ENCODE assay signal across 8 cellular contexts in the genomic region with DNA sequence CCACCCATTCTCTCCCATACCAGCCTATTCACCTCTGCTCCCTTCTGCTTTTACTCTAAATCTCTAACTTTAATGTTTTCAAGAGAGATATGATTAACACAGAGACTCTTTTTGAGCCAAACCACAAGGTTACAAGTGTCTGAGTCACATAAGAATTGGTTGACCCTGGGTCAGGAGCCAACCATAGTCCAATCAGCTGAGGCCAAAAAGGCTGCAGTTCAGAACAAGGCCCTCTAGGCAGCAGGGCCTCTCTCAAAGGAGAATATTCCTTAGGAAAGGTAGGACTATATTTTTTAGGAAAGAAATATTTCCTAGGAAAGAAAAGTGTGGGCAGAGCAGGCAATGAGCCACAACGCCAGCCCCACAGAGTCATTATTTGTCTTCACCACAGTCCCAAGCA. TPM values are rescaled to one million over a fixed set of nuclear protein-coding genes. Genes with fewer than 3 reads are reported as not detected.
A peak's percentile ranks its signal among the peaks of the same experiment; 100 is the strongest.
DNase-seq lines count a peak whose midpoint lies in the region; ATAC-seq, FAIRE-seq and TF ChIP-seq lines count a peak whose summit lies in the region.

No MANE protein-coding gene starts in this region.

- no TSS peak for BruUV-seq in GM12878 (replicated peaks; lab: Mats Ljungman, UMichigan)

- peak in 1 of 3 experiments; percentile 6; a peak in 1 of 6 replicates for TF ChIP-seq CTCF in GM12878 (IDR thresholded peaks at IDR 0.05 in 2 of 3, conservative IDR thresholded peaks at IDR 0.05 in 1 of 3; ENCODE audit: control insufficient read depth in 2 of 3, extremely low read depth in 1 of 3, insufficient read depth in 1 of 3, low read depth in 3 of 3, low read length in 3 of 3)

- H3K36me3 ChIP-seq in GM12878 (ENCODE audit: control insufficient read depth in 2 of 2, insufficient read depth in 2 of 2, low read length in 1 of 2) (0 out of 4 replicates have a peak, but pooled peaks cover 0 to 4% of the 10 kb centered on the region in 2 experiments), muscle layer of duodenum (ENCODE audit: control insufficient read depth in 1 of 2, insufficient read depth in 2 of 2, low read length in 2 of 2) (no peaks in the 10 kb centered on the region)

- H2AFZ ChIP-seq in GM12878 (ENCODE audit: control insufficient read depth, low read depth, low read length), result no peak overlapping the region

- TF ChIP-seq EP300 in GM12878 (IDR thresholded peaks at IDR 0.05; ENCODE audit: borderline replicate concordance in 1 of 2, control insufficient read depth in 1 of 2, low read depth in 2 of 2, low read length in 2 of 2), result no peak

- H3K27ac ChIP-seq in GM12878 (ENCODE audit: control insufficient read depth, insufficient read depth) (peak overlapping the region; percentile 83), muscle layer of duodenum (ENCODE audit: low read length) (peak overlapping the region; percentile 33)

- TF ChIP-seq RAD21 in GM12878 (IDR thresholded peaks at IDR 0.05; ENCODE audit: insufficient read depth, low read depth, low read length), result no peak

- DNase-seq in Caki2 (ENCODE audit: low read depth) (peak; percentile 76), LoVo (ENCODE audit: low spot score) (peak; percentile 84), GM12878 (ENCODE audit: low read depth, low spot score) (no peak), NCI-H1694 treated with DMSO at 0.1 percent for 48 hours (lab: John Stamatoyannopoulos, UW) (no peak), posterior cingulate gyrus (no peak)

- peak overlapping the region; percentile 92 for H3K4me2 ChIP-seq in GM12878 (ENCODE audit: control insufficient read depth, insufficient read depth)

- in situ Hi-C loops in Caki2 (cut with HindIII; ENCODE audit: low pct_unique_long_range_greater_than_20kb, low sequenced_read_pairs) (no loop called here), GM12878 (cut with MboI) (no loop called here)

- peaks cover 15% of the 10 kb centered on the region for H3K9me3 ChIP-seq in GM12878 (replicated peaks; ENCODE audit: control insufficient read depth, insufficient read depth, low read length)
- H3K9me3 ChIP-seq in muscle layer of duodenum (ENCODE audit: control insufficient read depth in 1 of 2, low read length in 2 of 2), result peaks cover 0 to 3% of the 10 kb centered on the region in 2 donors

- H3K27me3 ChIP-seq in GM12878 (replicated peaks in 1 of 2; ENCODE audit: control insufficient read depth in 2 of 2, insufficient read depth in 2 of 2, low read length in 1 of 2) (no peaks in the 10 kb centered on the region), muscle layer of duodenum (ENCODE audit: low read depth, low read length) (no peaks in the 10 kb centered on the region)

- RAD21 ChIA-PET in GM12878 (lab: Charles Lee; ENCODE audit: unreplicated experiment), result interaction anchor here (0.8 to 6.3 kb wide), 9 partner anchors 15 to 86 kb away, joined by 3 to 252 read pairs (median 5); no protein-coding TSS in a partner anchor

- peak overlapping the region; percentile 69 for H3K9ac ChIP-seq in GM12878 (ENCODE audit: control insufficient read depth, insufficient read depth, low read length)

- CTCF ChIA-PET in GM12878 (lab: Yijun Ruan, JAX), result interaction anchor here (0.6 to 3.1 kb wide), 10 partner anchors 9 to 211 kb away, joined by 3 to 17 read pairs (median 3); no protein-coding TSS in a partner anchor

- H3K4me3 ChIP-seq in GM12878, result peak overlapping the region; percentile 93
- peak overlapping the region in 1 of 2 donors; percentile 99 for H3K4me3 ChIP-seq in muscle layer of duodenum (ENCODE audit: low read depth in 1 of 2, low read length in 2 of 2)

- 0% methylated on average over 1 of the region's 1 CpG for WGBS in GM12878 (ENCODE audit: insufficient coverage, insufficient replicate concordance, low lambda C conversion rate, missing lambda C conversion rate)

- SMC1A ChIA-PET in GM12878 (lab: Charles Lee; ENCODE audit: uncharacterized antibody, unreplicated experiment), result interaction anchor here (0.7 to 6.6 kb wide), 11 partner anchors 14 to 91 kb away, joined by 3 to 202 read pairs (median 5); no protein-coding TSS in a partner anchor

- POLR2A ChIA-PET in GM12878 (lab: Charles Lee), result interaction anchor here (0.7 to 5.2 kb wide), 6 partner anchors 11 to 86 kb away, joined by 3 to 167 read pairs (median 12); no protein-coding TSS in a partner anchor

- FAIRE-seq in GM12878 (lab: Jason Lieb, UNC), result peak; percentile 59

- intact Hi-C loops in GM12878 (cut with micrococcal nuclease; ENCODE audit: unreplicated experiment), result loop anchor here (1.0 to 5.0 kb wide), 3 partner anchors 16 to 213 kb away; no protein-coding TSS in a partner anchor
- intact Hi-C loops in posterior cingulate gyrus (cut with DNase I), result loop anchor here (2.0 to 5.0 kb wide), 2 partner anchors 37 to 86 kb away; no protein-coding TSS in a partner anchor

- H4K20me1 ChIP-seq in GM12878 (ENCODE audit: control insufficient read depth, insufficient read depth), result no peaks in the 10 kb centered on the region

- peak; percentile 27 for ATAC-seq in GM19351 (IDR thresholded peaks at IDR 0.05; ENCODE audit: unreplicated experiment)
- ATAC-seq in GM12878, result peak; percentile 54
- no peak for ATAC-seq in HG02852 (IDR thresholded peaks at IDR 0.05; ENCODE audit: unreplicated experiment)

- H3K4me1 ChIP-seq in GM12878 (ENCODE audit: control insufficient read depth, insufficient read depth, low read length), result peaks cover 5% of the 10 kb centered on the region; the same call in 1 of the 2 replicates
- peaks cover 26% of the 10 kb centered on the region in 2 donors for H3K4me1 ChIP-seq in muscle layer of duodenum (ENCODE audit: control insufficient read depth in 1 of 2, insufficient read depth in 2 of 2, low read length in 2 of 2)

- TF ChIP-seq POLR2A in GM12878 (IDR thresholded peaks at IDR 0.05; ENCODE audit: low read depth, low read length), result no peak

- peaks cover 72% of the 10 kb centered on the region for H3K79me2 ChIP-seq in GM12878 (ENCODE audit: control insufficient read depth, insufficient read depth, low read length)

TF ChIP-seq in GM12878, 131 proteins besides CTCF, POLR2A, EP300 and RAD21 (continues in another document):
- TF ChIP-seq ZSCAN29 (IDR thresholded peaks at IDR 0.05) (no peak), POLR2AphosphoS5 (IDR thresholded peaks at IDR 0.05; ENCODE audit: low read length) (no peak), CHD2 (IDR thresholded peaks at IDR 0.05; ENCODE audit: borderline replicate concordance, low read depth, low read length) (0 out of 2 replicates have a peak, but pooled peaks have one; percentile 17), CREB1 (IDR thresholded peaks at IDR 0.05; ENCODE audit: low read depth) (0 out of 2 replicates have a peak, but pooled peaks have one; percentile 29), RAD51 (IDR thresholded peaks at IDR 0.05) (peak; percentile 22; the same call in 1 of the 2 replicates)
- TF ChIP-seq, protein P1, sequence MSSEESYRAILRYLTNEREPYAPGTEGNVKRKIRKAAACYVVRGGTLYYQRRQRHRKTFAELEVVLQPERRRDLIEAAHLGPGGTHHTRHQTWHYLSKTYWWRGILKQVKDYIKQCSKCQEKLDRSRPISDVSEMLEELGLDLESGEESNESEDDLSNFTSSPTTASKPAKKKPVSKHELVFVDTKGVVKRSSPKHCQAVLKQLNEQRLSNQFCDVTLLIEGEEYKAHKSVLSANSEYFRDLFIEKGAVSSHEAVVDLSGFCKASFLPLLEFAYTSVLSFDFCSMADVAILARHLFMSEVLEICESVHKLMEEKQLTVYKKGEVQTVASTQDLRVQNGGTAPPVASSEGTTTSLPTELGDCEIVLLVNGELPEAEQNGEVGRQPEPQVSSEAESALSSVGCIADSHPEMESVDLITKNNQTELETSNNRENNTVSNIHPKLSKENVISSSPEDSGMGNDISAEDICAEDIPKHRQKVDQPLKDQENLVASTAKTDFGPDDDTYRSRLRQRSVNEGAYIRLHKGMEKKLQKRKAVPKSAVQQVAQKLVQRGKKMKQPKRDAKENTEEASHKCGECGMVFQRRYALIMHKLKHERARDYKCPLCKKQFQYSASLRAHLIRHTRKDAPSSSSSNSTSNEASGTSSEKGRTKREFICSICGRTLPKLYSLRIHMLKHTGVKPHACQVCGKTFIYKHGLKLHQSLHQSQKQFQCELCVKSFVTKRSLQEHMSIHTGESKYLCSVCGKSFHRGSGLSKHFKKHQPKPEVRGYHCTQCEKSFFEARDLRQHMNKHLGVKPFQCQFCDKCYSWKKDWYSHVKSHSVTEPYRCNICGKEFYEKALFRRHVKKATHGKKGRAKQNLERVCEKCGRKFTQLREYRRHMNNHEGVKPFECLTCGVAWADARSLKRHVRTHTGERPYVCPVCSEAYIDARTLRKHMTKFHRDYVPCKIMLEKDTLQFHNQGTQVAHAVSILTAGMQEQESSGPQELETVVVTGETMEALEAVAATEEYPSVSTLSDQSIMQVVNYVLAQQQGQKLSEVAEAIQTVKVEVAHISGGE (CRISPR knock-in tag; IDR thresholded peaks at IDR 0.05), result no peak

RNA-seq across cellular contexts. Expression of a gene that starts 2.3 kb away (rescaled TPM):
- 0.26 TPM in 1 of 2 replicates, not detected in the other for total RNA-seq in Caki2 (2014; rRNA removed; shearing (Covaris generic); ENCODE audit: low replicate concordance)
- 1,209 and 1,224 TPM in 2 replicates for total RNA-seq in GM12878 (2013; cell fraction: nucleolus; rRNA removed)
- total RNA-seq in GM12878 (2014; rRNA removed), result 55.2 and 73.8 TPM in 2 replicates
- 72.5 and 78.7 TPM in 2 replicates for total RNA-seq in GM12878 (2014; rRNA removed; fragmentation: Illumina TruSeq; extraction: Trizol)
- 50.4 and 50.6 TPM in 2 replicates for total RNA-seq in GM12878 (2021)
- 16.1 TPM for polyA plus RNA-seq in GM12878 (2011; ENCODE audit: low read depth)
- 116 and 194 TPM in 2 replicates for polyA plus RNA-seq in GM12878 (2011; rRNA removed)
- 27.1 and 34.0 TPM in 2 replicates for polyA plus RNA-seq in GM12878 (2011; cell fraction: cytosol; rRNA removed)
- 252 and 314 TPM in 2 replicates for polyA plus RNA-seq in GM12878 (2011; cell fraction: nucleus; rRNA removed)
- 22.0 and 41.8 TPM in 2 replicates for polyA plus RNA-seq in GM12878 (2012)
- 43.3 and 60.0 TPM in 2 replicates for polyA plus RNA-seq in GM12878 (2014; fragmentation: Illumina TruSeq; extraction: Trizol)
- 1 to 10 TPM; 9.0 to 9.5 TPM for polyA plus RNA-seq in GM12878 (2014; fragmentation: Nextera tagmentation; extraction: Ambion mirVana)
- 26.2 and 31.2 TPM in 2 replicates for polyA plus RNA-seq in GM12878 (2014; rRNA removed)
- 10 to 100 TPM; 14.4 to 18.5 TPM for polyA plus RNA-seq in GM12878 (2016; fragmentation: Nextera tagmentation; extraction: Ambion mirVana)
- 213 and 243 TPM in 2 replicates for polyA minus RNA-seq in GM12878 (2011; rRNA and poly(A)+ RNA removed)
- 58.3 and 60.7 TPM in 2 replicates for polyA minus RNA-seq in GM12878 (2011; cell fraction: cytosol; rRNA and poly(A)+ RNA removed)
- 380 and 488 TPM in 2 replicates for polyA minus RNA-seq in GM12878 (2011; cell fraction: nucleus; rRNA and poly(A)+ RNA removed)

Comparison
In these comparisons a context has a peak if more than half of its experiments do, and no peak if none do; other contexts are left out.
1. DNase-seq: peak in Caki2 (single experiment) and LoVo (single experiment); none in GM12878 (single experiment), NCI-H1694 treated with DMSO at 0.1 percent for 48 hours (single experiment) and posterior cingulate gyrus (0 of 10).
2. RNA of a gene that starts 2.3 kb away (total RNA-seq): 50.4 to 1,224 TPM in GM12878; 0.26 TPM in Caki2; every median in the first group is over 10 times any median in the second.